9 cellular contexts compared by ENCODE assay signal in genomic region chr1:150881331-150882070, GRCh38. TPM values are rescaled to one million over a fixed set of nuclear protein-coding genes. Genes with fewer than 3 reads are reported as not detected.
DNase-seq lines count a peak whose midpoint lies in the region; ATAC-seq and TF ChIP-seq lines count a peak whose summit lies in the region.
"Had no signal": no experiment of that assay in that cellular context is flagged by ENCODE, and none has a peak within 500 bp of the region (broad histone marks: within the 10 kb centered on the region; RNA-seq: fewer than 3 reads in every experiment).

No MANE protein-coding gene starts in this region.

- H3K27me3 Mint-ChIP-seq in CD8-positive, alpha-beta T cell (ENCODE audit: low read depth), result no peaks in the 10 kb centered on the region

- no peak overlapping the region for H4K91ac ChIP-seq in trophoblast cell (ENCODE audit: low read depth, low read length)

- H3K14ac ChIP-seq in trophoblast cell (ENCODE audit: low read length), result no peak overlapping the region

- H2BK120ac ChIP-seq in trophoblast cell (ENCODE audit: insufficient read depth, low read length, poor library complexity), result no peak overlapping the region

- intact Hi-C loops in CD8-positive, alpha-beta T cell (cut with DNase I, micrococcal nuclease), result no loop called here
- intact Hi-C loops in PC-9 (cut with micrococcal nuclease; ENCODE audit: unreplicated experiment), result no loop called here

- no peak overlapping the region for H3K4me3 Mint-ChIP-seq in CD8-positive, alpha-beta T cell
- H3K4me3 Mint-ChIP-seq: endodermal cell had no signal

- no peak overlapping the region for H3K4me2 ChIP-seq in PC-9
- no peak overlapping the region for H3K4me2 ChIP-seq in trophoblast cell (ENCODE audit: low read length)

- H2BK5ac ChIP-seq in trophoblast cell (ENCODE audit: low read depth, low read length, poor library complexity), result no peak overlapping the region

- no peak overlapping the region for H2BK12ac ChIP-seq in trophoblast cell (ENCODE audit: low read length)

- peak overlapping the region; percentile 4 for H3K27ac Mint-ChIP-seq in CD8-positive, alpha-beta T cell
- H3K27ac Mint-ChIP-seq: endodermal cell had no signal

- H3K36me3 Mint-ChIP-seq in CD8-positive, alpha-beta T cell, result peaks cover 2% of the 10 kb centered on the region

- peaks cover 4% of the 10 kb centered on the region for H3K4me1 ChIP-seq in CD8-positive, alpha-beta T cell (ENCODE audit: insufficient read depth, low read length)
- H3K4me1 ChIP-seq in PC-9 (replicated peaks; ENCODE audit: insufficient read depth) (peaks cover 18% of the 10 kb centered on the region), trophoblast cell (ENCODE audit: control insufficient read depth in 1 of 2, insufficient read depth in 2 of 2, low read length in 2 of 2) (no peaks in the 10 kb centered on the region)

- no CpG with 5 or more reads among the region's 2 CpGs for WGBS in trophoblast cell (ENCODE audit: extremely low coverage, insufficient coverage, insufficient read length)

- no peak for DNase-seq in CD8-positive, alpha-beta T cell
- peak in 1 of 2 experiments; percentile 76 for DNase-seq in PC-9
- peak; percentile 100 for DNase-seq in fibroblast of peridontal ligament (ENCODE audit: extremely low read depth)
- peak; percentile 61 to 96 for DNase-seq in trophoblast cell
- no peak for DNase-seq in cerebellum (ENCODE audit: low spot score)
- no peak for DNase-seq in NCI-H2029 (lab: John Stamatoyannopoulos, UW)
- DNase-seq in DMS79 (lab: John Stamatoyannopoulos, UW), result no peak
- DNase-seq in NCI-H510A (lab: John Stamatoyannopoulos, UW), result no peak
- DNase-seq: endodermal cell had no signal

- no peaks in the 10 kb centered on the region for H3K4me1 Mint-ChIP-seq in CD8-positive, alpha-beta T cell (ENCODE audit: low read depth)

- H3K23ac ChIP-seq in trophoblast cell (ENCODE audit: low read length), result no peak overlapping the region

- no peak overlapping the region for H3K4ac ChIP-seq in trophoblast cell (ENCODE audit: low read depth, low read length)

- H3F3A ChIP-seq in PC-9 (ENCODE audit: insufficient read depth, low read depth), result peaks cover 37% of the 10 kb centered on the region

- H3K36me3 ChIP-seq in CD8-positive, alpha-beta T cell (ENCODE audit: insufficient read depth, low read length), result no peaks in the 10 kb centered on the region
- H3K36me3 ChIP-seq in PC-9 (ENCODE audit: low read depth), result no peaks in the 10 kb centered on the region
- no peaks in the 10 kb centered on the region for H3K36me3 ChIP-seq in trophoblast cell (ENCODE audit: control insufficient read depth in 1 of 2, insufficient read depth in 2 of 2, low read length in 2 of 2)

- H3K79me2 ChIP-seq in PC-9 (ENCODE audit: low read depth) (no peaks in the 10 kb centered on the region), trophoblast cell (ENCODE audit: control insufficient read depth, insufficient read depth, low read length, poor library complexity) (no peaks in the 10 kb centered on the region)

- POLR2A ChIA-PET in CD8-positive, alpha-beta T cell (lab: Charles Lee), result no interaction called here
- POLR2A ChIA-PET in PC-9 (lab: Charles Lee; ENCODE audit: unreplicated experiment), result no interaction called here

- ATAC-seq in CD8-positive, alpha-beta T cell, result no peak

- no peaks in the 10 kb centered on the region for H4K20me1 ChIP-seq in PC-9 (ENCODE audit: insufficient read depth)

- no peaks in the 10 kb centered on the region for H3K27me3 ChIP-seq in CD8-positive, alpha-beta T cell (ENCODE audit: insufficient read depth, low read length)
- H3K27me3 ChIP-seq in PC-9 (ENCODE audit: insufficient read depth, low read depth), result no peaks in the 10 kb centered on the region
- H3K27me3 ChIP-seq in trophoblast cell (ENCODE audit: insufficient read depth, low read length), result no peaks in the 10 kb centered on the region

- BruUV-seq in PC-9 (replicated peaks; lab: Mats Ljungman, UMichigan), result no TSS peak

- TF ChIP-seq CTCF in CD8-positive, alpha-beta T cell (IDR thresholded peaks at IDR 0.05), result no peak
- TF ChIP-seq CTCF in PC-9 (conservative IDR thresholded peaks at IDR 0.05), result no peak

- no peak overlapping the region for H2AK5ac ChIP-seq in trophoblast cell (ENCODE audit: low read length)

- no peak overlapping the region for H3K18ac ChIP-seq in trophoblast cell (ENCODE audit: low read length)

- H3K9me3 Mint-ChIP-seq in CD8-positive, alpha-beta T cell, result no peaks in the 10 kb centered on the region
- H3K9me3 Mint-ChIP-seq: endodermal cell had no signal

- H3K79me1 ChIP-seq in trophoblast cell (ENCODE audit: low read length), result peaks cover 3% of the 10 kb centered on the region

- H3K9me3 ChIP-seq in CD8-positive, alpha-beta T cell (ENCODE audit: low read length), result no peaks in the 10 kb centered on the region
- H3K9me3 ChIP-seq in PC-9 (ENCODE audit: insufficient read depth, low read depth) (no peaks in the 10 kb centered on the region), trophoblast cell (ENCODE audit: insufficient read depth, low read depth, low read length) (no peaks in the 10 kb centered on the region)

- no peak overlapping the region for H3K27ac ChIP-seq in CD8-positive, alpha-beta T cell (ENCODE audit: low read depth, low read length)
- H3K27ac ChIP-seq in PC-9 (peak overlapping the region; percentile 19; the same call in 1 of the 2 replicates), trophoblast cell (ENCODE audit: low read depth, low read length) (no peak overlapping the region)

- H3K9ac ChIP-seq in trophoblast cell (ENCODE audit: low read length), result no peak overlapping the region

- H4K12ac ChIP-seq in trophoblast cell (ENCODE audit: low read depth, low read length), result no peak overlapping the region

- no peak overlapping the region for H3K4me3 ChIP-seq in CD8-positive, alpha-beta T cell (ENCODE audit: low read depth, low read length)
- H3K4me3 ChIP-seq in PC-9 (no peak overlapping the region), trophoblast cell (ENCODE audit: low read depth, low read length) (no peak overlapping the region)

- CTCF ChIA-PET in CD8-positive, alpha-beta T cell (lab: Charles Lee), result interaction anchor here (1.2 kb wide), 1 partner anchor 41 kb away, joined by 4 read pairs; no protein-coding TSS in a partner anchor
- CTCF ChIA-PET in PC-9 (lab: Charles Lee), result no interaction called here

- H3K9me2 ChIP-seq in PC-9 (ENCODE audit: insufficient read depth), result no peaks in the 10 kb centered on the region

- no peak overlapping the region for H4K8ac ChIP-seq in trophoblast cell (ENCODE audit: low read depth, low read length)

- H2AFZ ChIP-seq in PC-9, result peak overlapping the region; percentile 37; the same call in 1 of the 2 replicates
- H2AFZ ChIP-seq in trophoblast cell (ENCODE audit: insufficient read depth, low read length, poor library complexity), result no peak overlapping the region

RNA-seq across cellular contexts. Expression of gene ARNT, which starts 5.1 kb away (rescaled TPM):
- total RNA-seq in CD8-positive, alpha-beta T cell, result 10 to 100 TPM; 22.3 to 23.1 TPM
- total RNA-seq in PC-9 (2021) (30.3 and 35.1 TPM in 2 replicates), cerebellum (33.8 TPM)
- 20.6 and 22.1 TPM in 2 replicates for polyA plus RNA-seq in trophoblast cell (2013)

RNA-seq across cellular contexts. Expression of gene CTXND2, which starts 5.4 kb away (rescaled TPM):
- total RNA-seq in CD8-positive, alpha-beta T cell, result not detected
- total RNA-seq in PC-9 (2021), result not detected in 2 replicates
- polyA plus RNA-seq in trophoblast cell (2013), result not detected in 2 replicates
- not detected for total RNA-seq in cerebellum
- total RNA-seq: endodermal cell had no signal

RNA-seq across cellular contexts. Expression of gene SETDB1, which starts 44.7 kb away (rescaled TPM):
- 10 to 100 TPM; 44.1 to 47.4 TPM for total RNA-seq in CD8-positive, alpha-beta T cell
- total RNA-seq in PC-9 (2021) (45.6 and 51.1 TPM in 2 replicates), cerebellum (57.9 TPM)
- polyA plus RNA-seq in trophoblast cell (2013), result 21.2 and 23.1 TPM in 2 replicates

Comparison
In these comparisons a context has a peak if more than half of its experiments do, and no peak if none do; other contexts are left out.
1. DNase-seq: peak in fibroblast of peridontal ligament (single experiment) and trophoblast cell (2 of 2); none in CD8-positive, alpha-beta T cell (0 of 7), cerebellum (single experiment), NCI-H2029 (single experiment), DMS79 (single experiment) and NCI-H510A (single experiment).